In the genomic region with DNA sequence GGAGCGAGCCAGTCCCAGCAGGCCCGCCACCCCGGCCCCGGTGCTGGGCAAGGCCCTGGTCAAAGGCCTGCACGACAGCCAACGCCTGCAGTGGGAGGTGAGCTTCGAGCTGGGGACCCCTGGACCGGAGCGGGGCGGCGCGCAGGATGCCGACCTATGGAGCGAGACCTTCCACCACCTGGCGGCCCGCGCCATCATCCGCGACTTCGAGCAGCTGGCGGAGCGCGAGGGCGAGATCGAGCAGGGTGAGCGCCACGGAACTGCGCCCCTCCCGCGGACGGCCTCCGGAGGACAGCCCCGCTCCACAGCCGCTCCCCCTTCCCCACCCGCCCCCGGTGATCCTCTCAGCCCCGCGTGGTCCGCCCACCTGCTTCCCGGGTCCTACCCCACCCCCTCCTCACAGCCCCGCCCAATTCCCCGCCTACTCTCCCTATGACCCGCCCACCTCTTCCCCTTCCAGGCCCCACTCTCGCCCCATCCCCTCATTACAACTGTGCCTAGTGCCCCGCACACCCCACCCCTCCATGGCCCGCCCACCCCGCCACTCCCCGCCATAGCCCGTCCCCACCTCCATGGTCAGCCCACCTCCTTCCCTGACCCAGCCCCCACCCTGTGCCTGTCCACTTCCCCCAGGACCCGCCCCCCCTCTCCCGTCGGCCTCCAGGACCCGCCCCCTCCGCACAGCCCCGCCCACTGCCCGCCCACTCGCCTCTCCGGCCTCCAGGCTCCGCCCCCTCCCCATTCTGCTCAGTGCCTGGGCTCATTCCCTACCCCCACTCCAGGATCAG, we compare ENCODE assay signal across 10 cellular contexts. TPM values are rescaled to one million over a fixed set of nuclear protein-coding genes. Genes with fewer than 3 reads are reported as not detected.
A peak's percentile ranks its signal among the peaks of the same experiment; 100 is the strongest.
DNase-seq lines count a peak whose midpoint lies in the region; ATAC-seq lines count a peak whose summit lies in the region.
"Had no signal": no experiment of that assay in that cellular context is flagged by ENCODE, and none has a peak within 500 bp of the region (broad histone marks: within the 10 kb centered on the region; RNA-seq: fewer than 3 reads in every experiment).

No MANE protein-coding gene starts in this region.

- H3K9me3 Mint-ChIP-seq in activated CD4-positive, alpha-beta T cell treated with anti-CD3 and anti-CD28 coated beads for 36 hours (ENCODE audit: low read depth), result peaks cover 6% of the 10 kb centered on the region
- peaks cover 2% of the 10 kb centered on the region for H3K9me3 Mint-ChIP-seq in activated CD4-positive, alpha-beta T cell treated with anti-CD3 and anti-CD28 coated beads, Interleukin-2, amount 10 ng/mL, durations not matched to agents 7 days and 5 days
- peaks cover 2% of the 10 kb centered on the region for H3K9me3 Mint-ChIP-seq in activated naive CD4-positive, alpha-beta T cell treated with anti-CD3 and anti-CD28 coated beads, Interleukin-2, amount 10 ng/mL, durations not matched to agents 7 days and 5 days

- no peak overlapping the region for H3K4me3 Mint-ChIP-seq in activated CD4-positive, alpha-beta T cell treated with anti-CD3 and anti-CD28 coated beads for 36 hours
- H3K4me3 Mint-ChIP-seq in activated CD4-positive, alpha-beta T cell treated with anti-CD3 and anti-CD28 coated beads, Interleukin-2, amount 10 ng/mL, durations not matched to agents 7 days and 5 days, result no peak overlapping the region
- H3K4me3 Mint-ChIP-seq in activated naive CD4-positive, alpha-beta T cell treated with anti-CD3 and anti-CD28 coated beads, Interleukin-2, amount 10 ng/mL, durations not matched to agents 7 days and 5 days, result no peak overlapping the region
- H3K4me3 Mint-ChIP-seq: activated CD8-positive, alpha-beta memory T cell treated with anti-CD3 and anti-CD28 coated beads, Interleukin-2, amount 10 ng/mL, durations not matched to agents 7 days and 5 days had no signal

- no peak overlapping the region for H3K27ac Mint-ChIP-seq in activated CD4-positive, alpha-beta T cell treated with anti-CD3 and anti-CD28 coated beads for 36 hours
- H3K27ac Mint-ChIP-seq in activated CD4-positive, alpha-beta T cell treated with anti-CD3 and anti-CD28 coated beads, Interleukin-2, amount 10 ng/mL, durations not matched to agents 7 days and 5 days, result no peak overlapping the region
- no peak overlapping the region for H3K27ac Mint-ChIP-seq in activated naive CD4-positive, alpha-beta T cell treated with anti-CD3 and anti-CD28 coated beads, Interleukin-2, amount 10 ng/mL, durations not matched to agents 7 days and 5 days
- H3K27ac Mint-ChIP-seq: activated CD8-positive, alpha-beta memory T cell treated with anti-CD3 and anti-CD28 coated beads, Interleukin-2, amount 10 ng/mL, durations not matched to agents 7 days and 5 days had no signal

- CTCF ChIA-PET in activated CD4-positive, alpha-beta T cell treated with anti-CD3 and anti-CD28 coated beads for 36 hours (lab: Charles Lee), result no interaction called here
- CTCF ChIA-PET in activated CD4-positive, alpha-beta T cell treated with anti-CD3 and anti-CD28 coated beads, Interleukin-2, amount 10 ng/mL, durations not matched to agents 7 days and 5 days (lab: Charles Lee), result no interaction called here
- CTCF ChIA-PET in activated naive CD4-positive, alpha-beta T cell treated with anti-CD3 and anti-CD28 coated beads, Interleukin-2, amount 10 ng/mL, durations not matched to agents 7 days and 5 days (lab: Charles Lee), result no interaction called here

- intact Hi-C loops in activated CD4-positive, alpha-beta T cell treated with anti-CD3 and anti-CD28 coated beads for 36 hours (cut with DNase I, micrococcal nuclease), result no loop called here

- POLR2A ChIA-PET in activated CD4-positive, alpha-beta T cell treated with anti-CD3 and anti-CD28 coated beads for 36 hours (lab: Charles Lee), result no interaction called here
- POLR2A ChIA-PET in activated CD4-positive, alpha-beta T cell treated with anti-CD3 and anti-CD28 coated beads, Interleukin-2, amount 10 ng/mL, durations not matched to agents 7 days and 5 days (lab: Charles Lee), result no interaction called here

- H3K4me1 Mint-ChIP-seq in activated CD4-positive, alpha-beta T cell treated with anti-CD3 and anti-CD28 coated beads for 36 hours, result peaks cover 5% of the 10 kb centered on the region
- peaks cover 4% of the 10 kb centered on the region for H3K4me1 Mint-ChIP-seq in activated CD4-positive, alpha-beta T cell treated with anti-CD3 and anti-CD28 coated beads, Interleukin-2, amount 10 ng/mL, durations not matched to agents 7 days and 5 days
- peaks cover 3% of the 10 kb centered on the region for H3K4me1 Mint-ChIP-seq in activated naive CD4-positive, alpha-beta T cell treated with anti-CD3 and anti-CD28 coated beads, Interleukin-2, amount 10 ng/mL, durations not matched to agents 7 days and 5 days
- H3K4me1 Mint-ChIP-seq: activated CD8-positive, alpha-beta memory T cell treated with anti-CD3 and anti-CD28 coated beads, Interleukin-2, amount 10 ng/mL, durations not matched to agents 7 days and 5 days had no signal

- peak; percentile 63 for DNase-seq in activated CD4-positive, alpha-beta T cell treated with anti-CD3 and anti-CD28 coated beads for 36 hours
- DNase-seq in activated CD4-positive, alpha-beta T cell treated with anti-CD3 and anti-CD28 coated beads, Interleukin-2, amount 10 ng/mL, durations not matched to agents 7 days and 5 days, result no peak
- peak; percentile 33 for DNase-seq in activated naive CD4-positive, alpha-beta T cell treated with anti-CD3 and anti-CD28 coated beads, Interleukin-2, amount 10 ng/mL, durations not matched to agents 7 days and 5 days
- DNase-seq in islet precursor cell, result peak; percentile 76
- peak; percentile 34 for DNase-seq in stimulated activated naive CD8-positive, alpha-beta T cell treated with anti-CD3 and anti-CD28 coated beads, Interleukin-15, Interleukin-2, amounts not matched to agents 100 U/mL and 50 U/mL, for 24 hours
- no peak for DNase-seq in mesenteric fat pad (ENCODE audit: low spot score)
- DNase-seq in NCI-H2029 (lab: John Stamatoyannopoulos, UW), result no peak
- DNase-seq: activated CD8-positive, alpha-beta memory T cell treated with anti-CD3 and anti-CD28 coated beads, Interleukin-2, amount 10 ng/mL, durations not matched to agents 7 days and 5 days; NCI-H1417 treated with DMSO at 0.1 percent for 48 hours had no signal

- peak; percentile 42 for ATAC-seq in activated CD4-positive, alpha-beta T cell treated with anti-CD3 and anti-CD28 coated beads for 36 hours
- ATAC-seq in stimulated activated naive CD8-positive, alpha-beta T cell treated with anti-CD3 and anti-CD28 coated beads, Interleukin-15, Interleukin-2, amounts not matched to agents 100 U/mL and 50 U/mL, for 24 hours, result no peak
- ATAC-seq in HG03565 (IDR thresholded peaks at IDR 0.05; ENCODE audit: unreplicated experiment), result no peak
- ATAC-seq: activated CD8-positive, alpha-beta memory T cell treated with anti-CD3 and anti-CD28 coated beads, Interleukin-2, amount 10 ng/mL, durations not matched to agents 7 days and 5 days had no signal

- no peaks in the 10 kb centered on the region for H3K36me3 Mint-ChIP-seq in activated CD4-positive, alpha-beta T cell treated with anti-CD3 and anti-CD28 coated beads for 36 hours (ENCODE audit: low read depth)
- no peaks in the 10 kb centered on the region for H3K36me3 Mint-ChIP-seq in activated CD4-positive, alpha-beta T cell treated with anti-CD3 and anti-CD28 coated beads, Interleukin-2, amount 10 ng/mL, durations not matched to agents 7 days and 5 days (ENCODE audit: low read depth)
- no peaks in the 10 kb centered on the region for H3K36me3 Mint-ChIP-seq in activated naive CD4-positive, alpha-beta T cell treated with anti-CD3 and anti-CD28 coated beads, Interleukin-2, amount 10 ng/mL, durations not matched to agents 7 days and 5 days
- H3K36me3 Mint-ChIP-seq: activated CD8-positive, alpha-beta memory T cell treated with anti-CD3 and anti-CD28 coated beads, Interleukin-2, amount 10 ng/mL, durations not matched to agents 7 days and 5 days had no signal

- H3K27me3 Mint-ChIP-seq in activated CD4-positive, alpha-beta T cell treated with anti-CD3 and anti-CD28 coated beads for 36 hours, result peaks cover 34% of the 10 kb centered on the region
- H3K27me3 Mint-ChIP-seq in activated CD4-positive, alpha-beta T cell treated with anti-CD3 and anti-CD28 coated beads, Interleukin-2, amount 10 ng/mL, durations not matched to agents 7 days and 5 days, result peaks cover 24% of the 10 kb centered on the region
- peaks cover 42% of the 10 kb centered on the region for H3K27me3 Mint-ChIP-seq in activated naive CD4-positive, alpha-beta T cell treated with anti-CD3 and anti-CD28 coated beads, Interleukin-2, amount 10 ng/mL, durations not matched to agents 7 days and 5 days

RNA-seq across cellular contexts. Expression of a gene that starts 52.7 kb away (rescaled TPM):
- total RNA-seq in activated CD4-positive, alpha-beta T cell treated with anti-CD3 and anti-CD28 coated beads for 36 hours, result not detected
- total RNA-seq in activated CD4-positive, alpha-beta T cell treated with anti-CD3 and anti-CD28 coated beads, Interleukin-2, amount 10 ng/mL, durations not matched to agents 7 days and 5 days, result under 1 TPM in 1 of 2 experiments, not detected in 1; 0.15 TPM
- not detected for total RNA-seq in mesenteric fat pad
- total RNA-seq: activated CD8-positive, alpha-beta memory T cell treated with anti-CD3 and anti-CD28 coated beads, Interleukin-2, amount 10 ng/mL, durations not matched to agents 7 days and 5 days had no signal

Comparison
In these comparisons a context has a peak if more than half of its experiments do, and no peak if none do; other contexts are left out.
1. DNase-seq: peak in activated CD4-positive, alpha-beta T cell treated with anti-CD3 and anti-CD28 coated beads for 36 hours (single experiment), activated naive CD4-positive, alpha-beta T cell treated with anti-CD3 and anti-CD28 coated beads, Interleukin-2, amount 10 ng/mL, durations not matched to agents 7 days and 5 days (single experiment), islet precursor cell (single experiment) and stimulated activated naive CD8-positive, alpha-beta T cell treated with anti-CD3 and anti-CD28 coated beads, Interleukin-15, Interleukin-2, amounts not matched to agents 100 U/mL and 50 U/mL, for 24 hours (single experiment); none in activated CD4-positive, alpha-beta T cell treated with anti-CD3 and anti-CD28 coated beads, Interleukin-2, amount 10 ng/mL, durations not matched to agents 7 days and 5 days (single experiment), mesenteric fat pad (single experiment) and NCI-H2029 (single experiment).